Comparison of ENCODE assay signal across 1 cellular context in genomic region chr20:50690979-50691584, GRCh38.
TF ChIP-seq lines count a peak whose summit lies in the region.

Gene RIPOR3, minus strand, starts transcription at chr20:50691542. Its CDS starts 414 bp downstream, at chr20:50691128.

TF ChIP-seq in K562, 482 proteins besides CTCF, POLR2A, EP300 and RAD21 (continues in another document):
- TF ChIP-seq FOSL1 (tag; conservative IDR thresholded peaks at IDR 0.05) (peak; percentile 53), ZKSCAN8 (CRISPR knock-in tag; IDR thresholded peaks at IDR 0.05) (peak; percentile 79; the same call in 1 of the 2 replicates), MYNN (IDR thresholded peaks at IDR 0.05) (peak; percentile 83), MYNN (CRISPR knock-in tag; IDR thresholded peaks at IDR 0.05) (no peak), MECOM (CRISPR knock-in tag; IDR thresholded peaks at IDR 0.05) (peak; percentile 44; the same call in 1 of the 2 replicates), TRIM28 (IDR thresholded peaks at IDR 0.05) (0 out of 2 replicates have a peak, but pooled peaks have one; percentile 62), BHLHE40 (IDR thresholded peaks at IDR 0.05; ENCODE audit: low read length) (peak; percentile 58; the same call in 1 of the 2 replicates), DMBX1 (CRISPR knock-in tag; IDR thresholded peaks at IDR 0.05; ENCODE audit: borderline replicate concordance) (peak; percentile 96), ETV1 (tag; conservative IDR thresholded peaks at IDR 0.05; ENCODE audit: low read depth) (peak; percentile 60), ZNF318 (IDR thresholded peaks at IDR 0.05; ENCODE audit: borderline replicate concordance in 1 of 2, low read depth in 1 of 2) (no peak), ETV5 (CRISPR knock-in tag; IDR thresholded peaks at IDR 0.05; ENCODE audit: low read depth) (peak; percentile 81; the same call in 1 of the 2 replicates), NCOA4 (IDR thresholded peaks at IDR 0.05; ENCODE audit: partially characterized antibody) (peak; percentile 54), GTF3C2 (IDR thresholded peaks at IDR 0.05; ENCODE audit: borderline replicate concordance, extremely low read depth, insufficient read length) (no peak), SMARCE1 (IDR thresholded peaks at IDR 0.05) (peak; percentile 89), ZNF644 (tag; IDR thresholded peaks at IDR 0.05; ENCODE audit: low read depth) (peak; percentile 79; the same call in 1 of the 2 replicates), ETS1 (conservative IDR thresholded peaks at IDR 0.05; ENCODE audit: control insufficient read depth, low read depth, low read length) (peak; percentile 96), TSC22D4 (tag; IDR thresholded peaks at IDR 0.05) (no peak), ZBTB12 (CRISPR knock-in tag; IDR thresholded peaks at IDR 0.05) (no peak), HMGN3 (IDR thresholded peaks at IDR 0.05; ENCODE audit: borderline replicate concordance, extremely low read depth, insufficient read length, low read depth, low read length) (peak; percentile 100), ATF3 (IDR thresholded peaks at IDR 0.05) (peak; percentile 21; the same call in 1 of the 2 replicates), ATF3 (CRISPR knock-in tag; conservative IDR thresholded peaks at IDR 0.05) (no peak), HMBOX1 (IDR thresholded peaks at IDR 0.05) (no peak; the same call in 1 of the 2 replicates), ARHGAP35 (IDR thresholded peaks at IDR 0.05; ENCODE audit: partially characterized antibody) (no peak), SMAD1 (IDR thresholded peaks at IDR 0.05; ENCODE audit: low read depth, low read length, partially characterized antibody) (peak; percentile 74), HMG20B (CRISPR knock-in tag; IDR thresholded peaks at IDR 0.05) (no peak), MLLT1 (IDR thresholded peaks at IDR 0.05) (peak in 1 of 2 experiments; percentile 57; a peak in 1 of 4 replicates), ZKSCAN3 (CRISPR knock-in tag; IDR thresholded peaks at IDR 0.05) (no peak), LARP7 (IDR thresholded peaks at IDR 0.05) (peak; percentile 61; the same call in 1 of the 2 replicates), ZBTB17 (CRISPR knock-in tag; IDR thresholded peaks at IDR 0.05) (no peak), SAP30 (IDR thresholded peaks at IDR 0.05; ENCODE audit: borderline replicate concordance, insufficient read depth, low read depth, low read length, poor library complexity, severe bottlenecking) (peak; percentile 60), EHMT2 (IDR thresholded peaks at IDR 0.05) (no peak), SRSF9 (IDR thresholded peaks at IDR 0.05; ENCODE audit: borderline replicate concordance, low read depth, low read length) (no peak), CREB3 (tag; conservative IDR thresholded peaks at IDR 0.05; ENCODE audit: low read depth) (0 out of 2 replicates have a peak, but pooled peaks have one; percentile 9), GATAD2B (IDR thresholded peaks at IDR 0.05; ENCODE audit: borderline replicate concordance) (peak; percentile 96), ZKSCAN1 (IDR thresholded peaks at IDR 0.05; ENCODE audit: low read depth, low read length) (peak; percentile 22; the same call in 1 of the 2 replicates), ZNF324 (CRISPR knock-in tag; IDR thresholded peaks at IDR 0.05) (0 out of 2 replicates have a peak, but pooled peaks have one; percentile 8), YY1 (IDR thresholded peaks at IDR 0.05; ENCODE audit: borderline replicate concordance in 1 of 3, control insufficient read depth in 1 of 3, extremely low read depth in 1 of 3, insufficient read depth in 3 of 3, insufficient read length in 1 of 3, insufficient replicate concordance in 2 of 3, low read depth in 1 of 3, low read length in 2 of 3) (peak; percentile 45 to 88 (median 74)), SMARCB1 (IDR thresholded peaks at IDR 0.05; ENCODE audit: insufficient read length, low read depth) (peak; percentile 45), SMAD4 (CRISPR knock-in tag; conservative IDR thresholded peaks at IDR 0.05) (peak; percentile 99)
